In the genomic region with DNA sequence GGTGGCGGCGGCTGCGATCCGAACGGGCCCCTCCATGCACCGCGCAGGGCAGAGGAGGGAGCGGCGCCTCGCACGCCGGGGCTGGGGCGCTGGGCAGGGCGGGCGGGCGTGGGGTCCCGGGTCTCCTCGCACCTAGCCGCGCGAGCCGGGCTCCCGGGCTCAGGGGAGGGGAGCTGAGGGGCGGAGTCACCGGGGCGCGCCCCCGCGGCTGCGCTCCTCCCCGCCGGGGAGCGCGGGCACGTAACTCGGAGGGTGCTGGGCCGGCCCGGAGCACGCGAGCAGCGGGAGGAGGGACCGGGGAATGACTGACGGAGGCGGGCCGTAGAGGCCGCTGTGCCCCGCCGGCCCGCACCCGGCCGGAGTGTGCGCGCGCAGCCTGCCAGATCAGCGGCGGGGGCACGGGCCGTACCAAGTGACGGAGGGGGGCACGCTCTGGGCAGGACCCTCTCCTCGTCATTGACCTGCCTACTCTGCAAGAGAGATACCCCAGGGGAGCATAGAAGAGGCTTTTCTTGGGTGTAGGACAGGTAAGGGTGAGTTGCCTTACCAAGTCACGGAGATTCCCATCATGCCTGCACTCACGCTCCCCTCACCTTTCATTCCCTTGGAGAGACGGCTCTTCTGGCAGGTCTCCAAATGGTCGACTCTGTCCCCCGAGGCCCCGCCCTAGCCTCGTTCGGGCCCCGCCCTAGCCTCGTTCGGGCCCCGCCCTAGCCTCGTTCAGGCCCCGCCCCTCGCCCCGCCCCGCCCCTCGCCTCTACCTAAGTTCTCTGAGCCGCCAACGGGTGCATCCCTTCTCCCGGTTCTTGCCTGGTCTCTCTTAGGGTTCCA, we compare ENCODE assay signal across 8 cellular contexts. TPM values are rescaled to one million over a fixed set of nuclear protein-coding genes. Genes with fewer than 3 reads are reported as not detected.
DNase-seq lines count a peak whose midpoint lies in the region; ATAC-seq and TF ChIP-seq lines count a peak whose summit lies in the region.

A gene with protein sequence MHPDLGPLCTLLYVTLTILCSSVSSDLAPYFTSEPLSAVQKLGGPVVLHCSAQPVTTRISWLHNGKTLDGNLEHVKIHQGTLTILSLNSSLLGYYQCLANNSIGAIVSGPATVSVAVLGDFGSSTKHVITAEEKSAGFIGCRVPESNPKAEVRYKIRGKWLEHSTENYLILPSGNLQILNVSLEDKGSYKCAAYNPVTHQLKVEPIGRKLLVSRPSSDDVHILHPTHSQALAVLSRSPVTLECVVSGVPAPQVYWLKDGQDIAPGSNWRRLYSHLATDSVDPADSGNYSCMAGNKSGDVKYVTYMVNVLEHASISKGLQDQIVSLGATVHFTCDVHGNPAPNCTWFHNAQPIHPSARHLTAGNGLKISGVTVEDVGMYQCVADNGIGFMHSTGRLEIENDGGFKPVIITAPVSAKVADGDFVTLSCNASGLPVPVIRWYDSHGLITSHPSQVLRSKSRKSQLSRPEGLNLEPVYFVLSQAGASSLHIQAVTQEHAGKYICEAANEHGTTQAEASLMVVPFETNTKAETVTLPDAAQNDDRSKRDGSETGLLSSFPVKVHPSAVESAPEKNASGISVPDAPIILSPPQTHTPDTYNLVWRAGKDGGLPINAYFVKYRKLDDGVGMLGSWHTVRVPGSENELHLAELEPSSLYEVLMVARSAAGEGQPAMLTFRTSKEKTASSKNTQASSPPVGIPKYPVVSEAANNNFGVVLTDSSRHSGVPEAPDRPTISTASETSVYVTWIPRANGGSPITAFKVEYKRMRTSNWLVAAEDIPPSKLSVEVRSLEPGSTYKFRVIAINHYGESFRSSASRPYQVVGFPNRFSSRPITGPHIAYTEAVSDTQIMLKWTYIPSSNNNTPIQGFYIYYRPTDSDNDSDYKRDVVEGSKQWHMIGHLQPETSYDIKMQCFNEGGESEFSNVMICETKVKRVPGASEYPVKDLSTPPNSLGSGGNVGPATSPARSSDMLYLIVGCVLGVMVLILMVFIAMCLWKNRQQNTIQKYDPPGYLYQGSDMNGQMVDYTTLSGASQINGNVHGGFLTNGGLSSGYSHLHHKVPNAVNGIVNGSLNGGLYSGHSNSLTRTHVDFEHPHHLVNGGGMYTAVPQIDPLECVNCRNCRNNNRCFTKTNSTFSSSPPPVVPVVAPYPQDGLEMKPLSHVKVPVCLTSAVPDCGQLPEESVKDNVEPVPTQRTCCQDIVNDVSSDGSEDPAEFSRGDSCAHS (N-terminal part only) (minus strand): TSS at position 188 of the 831 bp plus-strand sequence. CDS start 39,390 bp downstream, outside the sequence.

- H3K36me3 Mint-ChIP-seq in activated naive CD8-positive, alpha-beta T cell treated with anti-CD3 and anti-CD28 coated beads, Interleukin-2, amount 50 U/mL, for 24 hours (ENCODE audit: low read depth): peaks cover 2% of the 10 kb centered on the region

- H3K4ac ChIP-seq in trophoblast cell (ENCODE audit: low read depth, low read length): peak within 1 kb of the TSS; percentile 99

- H3K27me3 ChIP-seq in SU-DHL-6 (ENCODE audit: low read length) (no peaks in the 10 kb centered on the region), cardiac muscle cell (no peaks in the 10 kb centered on the region), trophoblast cell (ENCODE audit: insufficient read depth, low read length) (no peaks in the 10 kb centered on the region), tibial artery (no peaks in the 10 kb centered on the region)

- peak within 1 kb of the TSS; percentile 99 for H4K91ac ChIP-seq in trophoblast cell (ENCODE audit: low read depth, low read length)

- peak within 1 kb of the TSS; percentile 97 for H4K8ac ChIP-seq in trophoblast cell (ENCODE audit: low read depth, low read length)

- H4K12ac ChIP-seq in trophoblast cell (ENCODE audit: low read depth, low read length): peak within 1 kb of the TSS; percentile 93

- TF ChIP-seq CTCF in GM12875 (IDR thresholded peaks at IDR 0.05; ENCODE audit: borderline replicate concordance, insufficient read depth, low read depth, low read length) (no peak), SU-DHL-6 (IDR thresholded peaks at IDR 0.05; ENCODE audit: insufficient read depth, low read length, poor library complexity, severe bottlenecking) (no peak), cardiac muscle cell (IDR thresholded peaks at IDR 0.05; ENCODE audit: low read depth, low read length) (no peak), tibial artery (IDR thresholded peaks at IDR 0.05) (peak in 1 of 2 experiments; percentile 7)

- peaks cover 19% of the 10 kb centered on the region for H3K27me3 Mint-ChIP-seq in activated naive CD8-positive, alpha-beta T cell treated with anti-CD3 and anti-CD28 coated beads, Interleukin-2, amount 50 U/mL, for 24 hours

- peak; percentile 98 for ATAC-seq in HG02840 (IDR thresholded peaks at IDR 0.05; ENCODE audit: low FRiP score, unreplicated experiment)
- ATAC-seq in activated naive CD8-positive, alpha-beta T cell treated with anti-CD3 and anti-CD28 coated beads, Interleukin-2, amount 50 U/mL, for 24 hours: peak; percentile 98

- DNase-seq in NCI-H1417 treated with DMSO at 0.1 percent for 48 hours (lab: John Stamatoyannopoulos, UW) (peak; percentile 94), cardiac muscle cell (ENCODE audit: low read depth in 1 of 2, low spot score in 1 of 2) (peak; percentile 97), trophoblast cell (peak; percentile 89 to 91), tibial artery (peak; percentile 88 to 93)
- peak; percentile 91 for DNase-seq in activated naive CD8-positive, alpha-beta T cell treated with anti-CD3 and anti-CD28 coated beads, Interleukin-2, amount 50 U/mL, for 24 hours

- no CpG with 5 or more reads among the region's 82 CpGs for WGBS in trophoblast cell (ENCODE audit: extremely low coverage, insufficient coverage, insufficient read length)

- H3K9me3 Mint-ChIP-seq in activated naive CD8-positive, alpha-beta T cell treated with anti-CD3 and anti-CD28 coated beads, Interleukin-2, amount 50 U/mL, for 24 hours: no peaks in the 10 kb centered on the region

- no peaks in the 10 kb centered on the region for H3K36me3 ChIP-seq in SU-DHL-6 (ENCODE audit: low read length)
- no peaks in the 10 kb centered on the region for H3K36me3 ChIP-seq in cardiac muscle cell
- no peaks in the 10 kb centered on the region for H3K36me3 ChIP-seq in trophoblast cell (ENCODE audit: control insufficient read depth in 1 of 2, insufficient read depth in 2 of 2, low read length in 2 of 2)
- no peaks in the 10 kb centered on the region for H3K36me3 ChIP-seq in tibial artery

- H3K23ac ChIP-seq in trophoblast cell (ENCODE audit: low read length): no peak within 1 kb of the TSS

- peak within 1 kb of the TSS; percentile 94 for H3K27ac Mint-ChIP-seq in activated naive CD8-positive, alpha-beta T cell treated with anti-CD3 and anti-CD28 coated beads, Interleukin-2, amount 50 U/mL, for 24 hours

- H3K4me3 ChIP-seq in GM12875 (ENCODE audit: low read depth, low read length) (peak within 1 kb of the TSS; percentile 54), SU-DHL-6 (ENCODE audit: insufficient read depth, low read length, poor library complexity, severe bottlenecking) (peak within 1 kb of the TSS; percentile 32), cardiac muscle cell (peak within 1 kb of the TSS; percentile 98), trophoblast cell (ENCODE audit: low read depth, low read length) (peak within 1 kb of the TSS; percentile 96), tibial artery (peak within 1 kb of the TSS; percentile 58 to 79)

- H3K9me3 ChIP-seq in SU-DHL-6 (ENCODE audit: insufficient read depth, low read length) (no peaks in the 10 kb centered on the region), cardiac muscle cell (ENCODE audit: low read depth) (no peaks in the 10 kb centered on the region), trophoblast cell (ENCODE audit: insufficient read depth, low read depth, low read length) (no peaks in the 10 kb centered on the region), tibial artery (no peaks in the 10 kb centered on the region)

- peaks cover 9% of the 10 kb centered on the region for H3K4me1 Mint-ChIP-seq in activated naive CD8-positive, alpha-beta T cell treated with anti-CD3 and anti-CD28 coated beads, Interleukin-2, amount 50 U/mL, for 24 hours

- peak within 1 kb of the TSS; percentile 76 for H2AK5ac ChIP-seq in trophoblast cell (ENCODE audit: low read length)

- H3K4me3 Mint-ChIP-seq in activated naive CD8-positive, alpha-beta T cell treated with anti-CD3 and anti-CD28 coated beads, Interleukin-2, amount 50 U/mL, for 24 hours: peak within 1 kb of the TSS; percentile 77

- H3K9me2 ChIP-seq in SU-DHL-6 (replicated peaks; ENCODE audit: insufficient read depth, low read length): no peaks in the 10 kb centered on the region

- H3K4me2 ChIP-seq in SU-DHL-6 (ENCODE audit: low read depth, low read length, poor library complexity, severe bottlenecking): peak within 1 kb of the TSS; percentile 46
- H3K4me2 ChIP-seq in trophoblast cell (ENCODE audit: low read length): peak within 1 kb of the TSS; percentile 85

- H3K18ac ChIP-seq in trophoblast cell (ENCODE audit: low read length): peak within 1 kb of the TSS; percentile 99

- H3K4me1 ChIP-seq in cardiac muscle cell (ENCODE audit: low read depth) (peaks cover 15% of the 10 kb centered on the region), trophoblast cell (ENCODE audit: control insufficient read depth in 1 of 2, insufficient read depth in 2 of 2, low read length in 2 of 2) (peaks cover 0 to 4% of the 10 kb centered on the region in 2 experiments), tibial artery (peaks cover 0 to 13% (median 6%) of the 10 kb centered on the region in 4 donors)

- peak within 1 kb of the TSS; percentile 100 for H2BK120ac ChIP-seq in trophoblast cell (ENCODE audit: insufficient read depth, low read length, poor library complexity)

- H3K9ac ChIP-seq in SU-DHL-6 (ENCODE audit: low read length) (peak within 1 kb of the TSS; percentile 41; the same call in 1 of the 2 replicates), trophoblast cell (ENCODE audit: low read length) (peak within 1 kb of the TSS; percentile 98)

- H3K14ac ChIP-seq in trophoblast cell (ENCODE audit: low read length): peak within 1 kb of the TSS; percentile 98

- H4K20me1 ChIP-seq in SU-DHL-6 (ENCODE audit: low read depth, low read length): no peaks in the 10 kb centered on the region

- H2AFZ ChIP-seq in SU-DHL-6 (ENCODE audit: low read depth, low read length, severe bottlenecking): peak within 1 kb of the TSS; percentile 77
- H2AFZ ChIP-seq in trophoblast cell (ENCODE audit: insufficient read depth, low read length, poor library complexity): peak within 1 kb of the TSS; percentile 94

- H3K79me1 ChIP-seq in trophoblast cell (ENCODE audit: low read length): peaks cover 9% of the 10 kb centered on the region

- H3K27ac ChIP-seq in SU-DHL-6 (ENCODE audit: low read depth, low read length) (no peak within 1 kb of the TSS), cardiac muscle cell (peak within 1 kb of the TSS; percentile 98), trophoblast cell (ENCODE audit: low read depth, low read length) (peak within 1 kb of the TSS; percentile 93), tibial artery (peak within 1 kb of the TSS; percentile 68 to 69)

- H2BK12ac ChIP-seq in trophoblast cell (ENCODE audit: low read length): peak within 1 kb of the TSS; percentile 97

- peak within 1 kb of the TSS; percentile 100 for H2BK5ac ChIP-seq in trophoblast cell (ENCODE audit: low read depth, low read length, poor library complexity)

- H3F3A ChIP-seq in SU-DHL-6 (ENCODE audit: insufficient read depth): no peaks in the 10 kb centered on the region

- H3K79me2 ChIP-seq in SU-DHL-6 (ENCODE audit: insufficient read depth, low read length) (no peaks in the 10 kb centered on the region), trophoblast cell (ENCODE audit: control insufficient read depth, insufficient read depth, low read length, poor library complexity) (peaks cover 8% of the 10 kb centered on the region)

- intact Hi-C loops in tibial artery (cut with DNase I; ENCODE audit: low total_unique reads): no loop called here

RNA-seq across cellular contexts. Expression of the gene that starts here (rescaled TPM):
- total RNA-seq in cardiac muscle cell: 13.3 and 17.3 TPM in 2 replicates
- 5.5 and 5.7 TPM in 2 replicates for polyA plus RNA-seq in cardiac muscle cell
- 41.5 and 45.5 TPM in 2 replicates for polyA plus RNA-seq in trophoblast cell (2013)

Comparison
In these comparisons a context has a peak if more than half of its experiments do, and no peak if none do; other contexts are left out.
1. H3K4me3 ChIP-seq: peak in every context shown above with its lines; median percentile 98 in cardiac muscle cell; 96 in trophoblast cell; 68 in tibial artery; 54 in GM12875; 32 in SU-DHL-6.